ENCODE assay signal across 14 cellular contexts in the genomic region with DNA sequence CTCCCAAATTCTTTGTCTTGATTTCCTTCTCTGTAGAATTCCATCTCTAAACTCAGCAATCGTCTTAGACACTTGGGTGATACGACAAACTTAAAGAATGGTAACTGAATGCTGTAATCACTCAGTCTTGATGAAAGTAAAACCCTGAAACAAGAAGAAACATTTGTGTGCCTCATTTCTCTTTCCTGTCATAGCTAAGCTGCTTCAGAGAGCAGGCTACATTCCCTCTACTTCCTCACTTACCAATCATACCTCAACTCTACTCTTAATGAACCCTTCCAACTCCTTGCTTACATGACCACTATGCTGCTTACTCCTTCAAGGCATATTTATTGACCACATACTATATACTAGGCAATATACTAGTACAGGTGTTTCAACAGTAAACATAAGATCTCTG. TPM values are rescaled to one million over a fixed set of nuclear protein-coding genes. Genes with fewer than 3 reads are reported as not detected.
DNase-seq lines count a peak whose midpoint lies in the region; ATAC-seq and TF ChIP-seq lines count a peak whose summit lies in the region.
"Had no signal": no experiment of that assay in that cellular context is flagged by ENCODE, and none has a peak within 500 bp of the region (broad histone marks: within the 10 kb centered on the region; RNA-seq: fewer than 3 reads in every experiment).

No MANE protein-coding gene starts in this region.

- H2AFZ ChIP-seq in hepatocyte: no peak overlapping the region
- H2AFZ ChIP-seq: parathyroid adenoma had no signal

- H3K36me3 ChIP-seq in hepatocyte (replicated peaks; ENCODE audit: insufficient read depth, low read depth): no peaks in the 10 kb centered on the region

- POLR2A ChIA-PET in activated CD8-positive, alpha-beta T cell treated with anti-CD3 and anti-CD28 coated beads for 36 hours (lab: Charles Lee): interaction anchor here (0.6 to 1.2 kb wide), 2 partner anchors 162 to 180 kb away, joined by 3 read pairs; no protein-coding TSS in a partner anchor
- POLR2A ChIA-PET in activated CD8-positive, alpha-beta T cell treated with anti-CD3 and anti-CD28 coated beads, Interleukin-2, amount 10 ng/mL, durations not matched to agents 7 days and 5 days (lab: Charles Lee): interaction anchor here (1.1 kb wide), 1 partner anchor 941 kb away, joined by 3 read pairs; no protein-coding TSS in a partner anchor
- POLR2A ChIA-PET in activated B cell treated with CpG ODN at 0.5 μM for 24 hours (lab: Charles Lee): interaction anchor here (0.6 kb wide), 4 partner anchors 132 to 212 kb away, joined by 3 to 8 read pairs (median 6); a partner anchor contains a TSS

- peak overlapping the region; percentile 55 for H3K27ac Mint-ChIP-seq in activated CD8-positive, alpha-beta T cell treated with anti-CD3 and anti-CD28 coated beads for 36 hours
- no peak overlapping the region for H3K27ac Mint-ChIP-seq in activated CD8-positive, alpha-beta T cell treated with anti-CD3 and anti-CD28 coated beads, Interleukin-2, amount 10 ng/mL, durations not matched to agents 7 days and 5 days
- peak overlapping the region; percentile 67 for H3K27ac Mint-ChIP-seq in activated B cell treated with CpG ODN at 0.5 μM for 24 hours
- H3K27ac Mint-ChIP-seq in stimulated activated effector memory CD8-positive, alpha-beta T cell treated with anti-CD3 and anti-CD28 coated beads, Interleukin-12 subunit alpha, Interleukin-12 subunit beta, amount 100 ng/mL, for 72 hours: peak overlapping the region; percentile 11

- intact Hi-C loops in activated CD8-positive, alpha-beta T cell treated with anti-CD3 and anti-CD28 coated beads for 36 hours (cut with micrococcal nuclease): loop anchor here (10.0 kb wide), 1 partner anchor 659 kb away; no protein-coding TSS in a partner anchor
- intact Hi-C loops in activated B cell treated with CpG ODN at 0.5 μM for 24 hours (cut with micrococcal nuclease): no loop called here

- H3K4me1 Mint-ChIP-seq in activated CD8-positive, alpha-beta T cell treated with anti-CD3 and anti-CD28 coated beads for 36 hours (ENCODE audit: low read depth): peaks cover 59% of the 10 kb centered on the region
- peaks cover 50% of the 10 kb centered on the region for H3K4me1 Mint-ChIP-seq in activated CD8-positive, alpha-beta T cell treated with anti-CD3 and anti-CD28 coated beads, Interleukin-2, amount 10 ng/mL, durations not matched to agents 7 days and 5 days (ENCODE audit: low read depth)
- H3K4me1 Mint-ChIP-seq in activated B cell treated with CpG ODN at 0.5 μM for 24 hours: peaks cover 55% of the 10 kb centered on the region
- H3K4me1 Mint-ChIP-seq in stimulated activated effector memory CD8-positive, alpha-beta T cell treated with anti-CD3 and anti-CD28 coated beads, Interleukin-12 subunit alpha, Interleukin-12 subunit beta, amount 100 ng/mL, for 72 hours: peaks cover 61% of the 10 kb centered on the region

- no peak for DNase-seq in activated CD8-positive, alpha-beta T cell treated with anti-CD3 and anti-CD28 coated beads for 36 hours
- no peak for DNase-seq in activated CD8-positive, alpha-beta T cell treated with anti-CD3 and anti-CD28 coated beads, Interleukin-2, amount 10 ng/mL, durations not matched to agents 7 days and 5 days
- DNase-seq in activated B cell treated with CpG ODN at 0.5 μM for 24 hours (no peak), hepatocyte (ENCODE audit: low spot score) (no peak), EL (no peak)
- DNase-seq in stimulated activated effector memory CD8-positive, alpha-beta T cell treated with anti-CD3 and anti-CD28 coated beads, Interleukin-12 subunit alpha, Interleukin-12 subunit beta, amount 100 ng/mL, for 72 hours (ENCODE audit: low spot score in 2 of 2): no peak
- no peak for DNase-seq in activated CD4-positive, CD25-positive, alpha-beta regulatory T cell treated with anti-CD3 and anti-CD28 coated beads, Interleukin-2, amount 50 U/mL, for 72 hours
- DNase-seq: central memory CD4-positive, alpha-beta T cell; MG63; NCI-H510A treated with DMSO at 0.1 percent for 48 hours; stimulated activated CD4-positive, alpha-beta T cell treated with anti-CD3 and anti-CD28 coated beads, Interleukin-4, amount 100 ng/mL, for 1 hour; testis had no signal

- no peaks in the 10 kb centered on the region for H3K9me3 ChIP-seq in hepatocyte (ENCODE audit: low read depth)
- H3K9me3 ChIP-seq: MG63, testis had no signal

- ATAC-seq in activated CD8-positive, alpha-beta T cell treated with anti-CD3 and anti-CD28 coated beads for 36 hours: no peak
- no peak for ATAC-seq in activated CD8-positive, alpha-beta T cell treated with anti-CD3 and anti-CD28 coated beads, Interleukin-2, amount 10 ng/mL, durations not matched to agents 7 days and 5 days
- peak; percentile 36 for ATAC-seq in GM21825 (IDR thresholded peaks at IDR 0.05; ENCODE audit: unreplicated experiment)
- ATAC-seq in activated B cell treated with CpG ODN at 0.5 μM for 24 hours (ENCODE audit: low read depth): peak; percentile 49
- peak; percentile 2 for ATAC-seq in stimulated activated effector memory CD8-positive, alpha-beta T cell treated with anti-CD3 and anti-CD28 coated beads, Interleukin-12 subunit alpha, Interleukin-12 subunit beta, amount 100 ng/mL, for 72 hours

- H4K20me1 ChIP-seq in hepatocyte (ENCODE audit: insufficient read depth, poor library complexity, severe bottlenecking): peaks cover 90% of the 10 kb centered on the region

- peaks cover 100% of the 10 kb centered on the region for H3K79me2 ChIP-seq in hepatocyte

- no peaks in the 10 kb centered on the region for H3K27me3 ChIP-seq in hepatocyte
- H3K27me3 ChIP-seq: MG63, testis had no signal

- no peak overlapping the region for H3K27ac ChIP-seq in hepatocyte
- H3K27ac ChIP-seq: parathyroid adenoma, testis had no signal

- WGBS in hepatocyte (ENCODE audit: low lambda C conversion rate, missing lambda C conversion rate): 96% methylated on average over 2 of the region's 2 CpGs

- no peak overlapping the region for H3K4me3 Mint-ChIP-seq in activated CD8-positive, alpha-beta T cell treated with anti-CD3 and anti-CD28 coated beads for 36 hours
- no peak overlapping the region for H3K4me3 Mint-ChIP-seq in activated CD8-positive, alpha-beta T cell treated with anti-CD3 and anti-CD28 coated beads, Interleukin-2, amount 10 ng/mL, durations not matched to agents 7 days and 5 days
- H3K4me3 Mint-ChIP-seq in activated B cell treated with CpG ODN at 0.5 μM for 24 hours: peak overlapping the region; percentile 2
- H3K4me3 Mint-ChIP-seq in stimulated activated effector memory CD8-positive, alpha-beta T cell treated with anti-CD3 and anti-CD28 coated beads, Interleukin-12 subunit alpha, Interleukin-12 subunit beta, amount 100 ng/mL, for 72 hours: peak overlapping the region; percentile 2

- no peak for TF ChIP-seq CTCF in activated CD8-positive, alpha-beta T cell treated with anti-CD3 and anti-CD28 coated beads for 36 hours (IDR thresholded peaks at IDR 0.05)
- no peak for TF ChIP-seq CTCF in activated B cell treated with CpG ODN at 0.5 μM for 24 hours (IDR thresholded peaks at IDR 0.05)
- no peak for TF ChIP-seq CTCF in hepatocyte (IDR thresholded peaks at IDR 0.05; ENCODE audit: poor library complexity)

- peaks cover 19% of the 10 kb centered on the region for H3K4me1 ChIP-seq in hepatocyte (ENCODE audit: insufficient read depth)

- CTCF ChIA-PET in activated CD8-positive, alpha-beta T cell treated with anti-CD3 and anti-CD28 coated beads for 36 hours (lab: Charles Lee): interaction anchor here (1.0 to 1.9 kb wide), 2 partner anchors 8 to 203 kb away, joined by 3 to 8 read pairs; no protein-coding TSS in a partner anchor
- CTCF ChIA-PET in activated CD8-positive, alpha-beta T cell treated with anti-CD3 and anti-CD28 coated beads, Interleukin-2, amount 10 ng/mL, durations not matched to agents 7 days and 5 days (lab: Charles Lee): interaction anchor here (1.4 kb wide), 1 partner anchor 203 kb away, joined by 3 read pairs; no protein-coding TSS in a partner anchor
- CTCF ChIA-PET in activated B cell treated with CpG ODN at 0.5 μM for 24 hours (lab: Charles Lee): interaction anchor here (1.3 kb wide), 1 partner anchor 9 kb away, joined by 3 read pairs; no protein-coding TSS in a partner anchor

- H3K27me3 Mint-ChIP-seq in activated CD8-positive, alpha-beta T cell treated with anti-CD3 and anti-CD28 coated beads for 36 hours: no peaks in the 10 kb centered on the region
- no peaks in the 10 kb centered on the region for H3K27me3 Mint-ChIP-seq in activated CD8-positive, alpha-beta T cell treated with anti-CD3 and anti-CD28 coated beads, Interleukin-2, amount 10 ng/mL, durations not matched to agents 7 days and 5 days (ENCODE audit: low read depth)
- no peaks in the 10 kb centered on the region for H3K27me3 Mint-ChIP-seq in activated B cell treated with CpG ODN at 0.5 μM for 24 hours

- H3K9me2 ChIP-seq in hepatocyte (replicated peaks; ENCODE audit: insufficient read depth): no peaks in the 10 kb centered on the region

- no peak overlapping the region for H3K4me2 ChIP-seq in hepatocyte

- H3K36me3 Mint-ChIP-seq in activated CD8-positive, alpha-beta T cell treated with anti-CD3 and anti-CD28 coated beads for 36 hours (ENCODE audit: low read depth): peaks cover 14% of the 10 kb centered on the region
- peaks cover 20% of the 10 kb centered on the region for H3K36me3 Mint-ChIP-seq in activated CD8-positive, alpha-beta T cell treated with anti-CD3 and anti-CD28 coated beads, Interleukin-2, amount 10 ng/mL, durations not matched to agents 7 days and 5 days (ENCODE audit: low read depth)
- peaks cover 9% of the 10 kb centered on the region for H3K36me3 Mint-ChIP-seq in activated B cell treated with CpG ODN at 0.5 μM for 24 hours (ENCODE audit: low read depth)
- H3K36me3 Mint-ChIP-seq in stimulated activated effector memory CD8-positive, alpha-beta T cell treated with anti-CD3 and anti-CD28 coated beads, Interleukin-12 subunit alpha, Interleukin-12 subunit beta, amount 100 ng/mL, for 72 hours: peaks cover 24% of the 10 kb centered on the region

- no peak overlapping the region for H3K4me3 ChIP-seq in hepatocyte
- H3K4me3 ChIP-seq: MG63, testis had no signal

- H3K9me3 Mint-ChIP-seq in activated CD8-positive, alpha-beta T cell treated with anti-CD3 and anti-CD28 coated beads for 36 hours: no peaks in the 10 kb centered on the region
- no peaks in the 10 kb centered on the region for H3K9me3 Mint-ChIP-seq in activated CD8-positive, alpha-beta T cell treated with anti-CD3 and anti-CD28 coated beads, Interleukin-2, amount 10 ng/mL, durations not matched to agents 7 days and 5 days (ENCODE audit: insufficient read depth)
- no peaks in the 10 kb centered on the region for H3K9me3 Mint-ChIP-seq in activated B cell treated with CpG ODN at 0.5 μM for 24 hours
- no peaks in the 10 kb centered on the region for H3K9me3 Mint-ChIP-seq in stimulated activated effector memory CD8-positive, alpha-beta T cell treated with anti-CD3 and anti-CD28 coated beads, Interleukin-12 subunit alpha, Interleukin-12 subunit beta, amount 100 ng/mL, for 72 hours

RNA-seq across cellular contexts. Expression of a gene that starts 8.3 kb away (rescaled TPM):
- total RNA-seq in activated CD8-positive, alpha-beta T cell treated with anti-CD3 and anti-CD28 coated beads for 36 hours: 10 to 100 TPM; 26.2 to 28.1 TPM
- 10 to 100 TPM; 28.3 to 28.6 TPM for total RNA-seq in activated CD8-positive, alpha-beta T cell treated with anti-CD3 and anti-CD28 coated beads, Interleukin-2, amount 10 ng/mL, durations not matched to agents 7 days and 5 days
- total RNA-seq in activated B cell treated with CpG ODN at 0.5 μM for 24 hours (32.5 and 34.1 TPM in 2 replicates), hepatocyte (92.4 and 98.6 TPM in 2 replicates)
- polyA plus RNA-seq in hepatocyte: 41.0 and 49.7 TPM in 2 replicates

RNA-seq across cellular contexts. Expression of a gene that starts 35.9 kb away (rescaled TPM):
- total RNA-seq in activated CD8-positive, alpha-beta T cell treated with anti-CD3 and anti-CD28 coated beads for 36 hours: 1 to 10 TPM in 1 of 2 experiments, under 1 TPM in 1; 0.81 to 1.1 TPM
- 1 to 10 TPM; 1.4 to 1.5 TPM for total RNA-seq in activated CD8-positive, alpha-beta T cell treated with anti-CD3 and anti-CD28 coated beads, Interleukin-2, amount 10 ng/mL, durations not matched to agents 7 days and 5 days
- 0.49 and 1.4 TPM in 2 replicates for total RNA-seq in activated B cell treated with CpG ODN at 0.5 μM for 24 hours
- total RNA-seq in hepatocyte: 5.1 and 6.0 TPM in 2 replicates
- 4.3 and 4.7 TPM in 2 replicates for polyA plus RNA-seq in hepatocyte

Comparison
In these comparisons a context has a peak if more than half of its experiments do, and no peak if none do; other contexts are left out.
1. ATAC-seq: peak in GM21825 (single experiment), activated B cell treated with CpG ODN at 0.5 μM for 24 hours (single experiment) and stimulated activated effector memory CD8-positive, alpha-beta T cell treated with anti-CD3 and anti-CD28 coated beads, Interleukin-12 subunit alpha, Interleukin-12 subunit beta, amount 100 ng/mL, for 72 hours (single experiment); none in activated CD8-positive, alpha-beta T cell treated with anti-CD3 and anti-CD28 coated beads for 36 hours (single experiment) and activated CD8-positive, alpha-beta T cell treated with anti-CD3 and anti-CD28 coated beads, Interleukin-2, amount 10 ng/mL, durations not matched to agents 7 days and 5 days (single experiment).
2. H3K4me3 Mint-ChIP-seq: peak in activated B cell treated with CpG ODN at 0.5 μM for 24 hours (single experiment) and stimulated activated effector memory CD8-positive, alpha-beta T cell treated with anti-CD3 and anti-CD28 coated beads, Interleukin-12 subunit alpha, Interleukin-12 subunit beta, amount 100 ng/mL, for 72 hours (single experiment); none in activated CD8-positive, alpha-beta T cell treated with anti-CD3 and anti-CD28 coated beads for 36 hours (single experiment) and activated CD8-positive, alpha-beta T cell treated with anti-CD3 and anti-CD28 coated beads, Interleukin-2, amount 10 ng/mL, durations not matched to agents 7 days and 5 days (single experiment).